8 cellular contexts compared by ENCODE assay signal in genomic region chr6:135144678-135145508, GRCh38. TPM values are rescaled to one million over a fixed set of nuclear protein-coding genes. Genes with fewer than 3 reads are reported as not detected.
A peak's percentile ranks its signal among the peaks of the same experiment; 100 is the strongest.
DNase-seq lines count a peak whose midpoint lies in the region; TF ChIP-seq lines count a peak whose summit lies in the region.

No MANE protein-coding gene starts in this region.

- no peak overlapping the region for H3K27ac ChIP-seq in HEK293 (ENCODE audit: extremely low read depth, low read depth, low read length)

- DNase-seq in DMS 273 (lab: John Stamatoyannopoulos, UW; ENCODE audit: unreplicated experiment), result peak; percentile 55
- no peak for DNase-seq in DMS 273 treated with DMSO at 0.1 percent for 48 hours (lab: John Stamatoyannopoulos, UW)
- peak; percentile 27 for DNase-seq in RPMI7951 (ENCODE audit: low read depth)
- DNase-seq in endothelial cell (ENCODE audit: low spot score), result peak; percentile 25
- peak; percentile 2 for DNase-seq in putamen (ENCODE audit: low spot score)
- DNase-seq in islet precursor cell, result no peak
- DNase-seq in hypothalamus (lab: John Stamatoyannopoulos, UW), result no peak

- no peak overlapping the region for H3K4me3 ChIP-seq in HEK293 (ENCODE audit: low read depth, low read length)

- no peaks in the 10 kb centered on the region for H3K36me3 ChIP-seq in HEK293 (ENCODE audit: control insufficient read depth in 2 of 2, insufficient read depth in 1 of 2, low read length in 2 of 2)

- POLR2A ChIA-PET in HEK293 (lab: Yijun Ruan, JAX), result interaction anchor here (0.7 kb wide), 1 partner anchor 98 kb away, joined by 4 read pairs; no protein-coding TSS in a partner anchor

- peaks cover 31% of the 10 kb centered on the region for H3K4me1 Mint-ChIP-seq in endothelial cell (ENCODE audit: unreplicated experiment)

- no peak overlapping the region for H3K27ac Mint-ChIP-seq in endothelial cell (ENCODE audit: unreplicated experiment)

- H3K4me1 ChIP-seq in HEK293 (ENCODE audit: control insufficient read depth, insufficient read depth, low read length), result no peaks in the 10 kb centered on the region

- no peaks in the 10 kb centered on the region for H3K36me3 Mint-ChIP-seq in endothelial cell (ENCODE audit: low read depth, unreplicated experiment)

- no peaks in the 10 kb centered on the region for H3K9me3 Mint-ChIP-seq in endothelial cell (ENCODE audit: unreplicated experiment)

- no peaks in the 10 kb centered on the region for H3K27me3 Mint-ChIP-seq in endothelial cell (ENCODE audit: unreplicated experiment)

- CTCF ChIA-PET in HEK293 (lab: Yijun Ruan, JAX), result interaction anchor here (0.5 to 4.7 kb wide), 47 partner anchors 8 to 1311 kb away, joined by 3 to 65 read pairs (median 4); no protein-coding TSS in a partner anchor

- TF ChIP-seq CTCF in HEK293 (tag by site-specific recombination; IDR thresholded peaks at IDR 0.05), result no peak
- peak; percentile 67 for TF ChIP-seq CTCF in endothelial cell (IDR thresholded peaks at IDR 0.05; ENCODE audit: unreplicated experiment)

- H3K9me3 ChIP-seq in HEK293 (ENCODE audit: control insufficient read depth, insufficient read depth, low read depth, low read length), result no peaks in the 10 kb centered on the region

- no peak overlapping the region for H3K4me3 Mint-ChIP-seq in endothelial cell (ENCODE audit: unreplicated experiment)

TF ChIP-seq in HEK293, 187 proteins besides CTCF, POLR2A, EP300 and RAD21:
- TF ChIP-seq PRDM10 (tag by site-specific recombination; IDR thresholded peaks at IDR 0.05), result no peak
- no peak for TF ChIP-seq SP2 (tag by site-specific recombination; IDR thresholded peaks at IDR 0.05)
- TF ChIP-seq SCRT2 (tag by site-specific recombination; IDR thresholded peaks at IDR 0.05), result peak; percentile 80
- peak; percentile 95; the same call in 1 of the 2 replicates for TF ChIP-seq PRDM1 (tag by site-specific recombination; IDR thresholded peaks at IDR 0.05)
- TF ChIP-seq ZNF654 (tag by site-specific recombination; IDR thresholded peaks at IDR 0.05; ENCODE audit: low read depth), result peak; percentile 88
- no peak for TF ChIP-seq SETDB1 (IDR thresholded peaks at IDR 0.05; ENCODE audit: insufficient read length, low read length)
- TF ChIP-seq ZNF623 (tag by site-specific recombination; IDR thresholded peaks at IDR 0.05), result no peak
- no peak for TF ChIP-seq TRIM28 (IDR thresholded peaks at IDR 0.05; ENCODE audit: borderline replicate concordance, low read length)
- no peak for TF ChIP-seq ZEB2 (tag by site-specific recombination; IDR thresholded peaks at IDR 0.05)

RNA-seq across cellular contexts. Expression of gene MYB, which starts 36.2 kb away (rescaled TPM):
- total RNA-seq in RPMI7951 (2014; rRNA removed; shearing (Covaris generic)), result 0.12 TPM in 1 of 2 replicates, not detected in the other
- total RNA-seq in endothelial cell (ENCODE audit: unreplicated experiment), result 23.3 TPM

Comparison
In these comparisons a context has a peak if more than half of its experiments do, and no peak if none do; other contexts are left out.
1. DNase-seq: peak in DMS 273 (single experiment), RPMI7951 (single experiment), endothelial cell (single experiment) and putamen (single experiment); none in DMS 273 treated with DMSO at 0.1 percent for 48 hours (single experiment), islet precursor cell (single experiment) and hypothalamus (0 of 51).
2. RNA of gene MYB, which starts 36.2 kb away (total RNA-seq): 23.3 TPM in endothelial cell (single experiment); 0.12 TPM in RPMI7951; every median in the first group is over 10 times any median in the second.